In genomic region chr13:106919638-106920037, GRCh38 we compare ENCODE assay signal across 10 cellular contexts.
DNase-seq lines count a peak whose midpoint lies in the region; ATAC-seq, FAIRE-seq and TF ChIP-seq lines count a peak whose summit lies in the region.
"Had no signal": no experiment of that assay in that cellular context is flagged by ENCODE, and none has a peak within 500 bp of the region (broad histone marks: within the 10 kb centered on the region; RNA-seq: fewer than 3 reads in every experiment).

No MANE protein-coding gene starts in this region.

- H3T11ph ChIP-seq in H9 (ENCODE audit: low read length): no peak overlapping the region

- no peak overlapping the region for H3K4ac ChIP-seq in H9 (ENCODE audit: low read depth, low read length)

- no peak overlapping the region for H3K9ac ChIP-seq in H9 (ENCODE audit: extremely low read depth, insufficient read length, low read length)

- no peak overlapping the region for H2BK12ac ChIP-seq in H9 (ENCODE audit: insufficient read length, low read depth, low read length)

- no peaks in the 10 kb centered on the region for H3K27me3 ChIP-seq in H9 (ENCODE audit: insufficient read depth, low read length)
- no peaks in the 10 kb centered on the region for H3K27me3 ChIP-seq in foreskin keratinocyte

- H4K5ac ChIP-seq in H9 (ENCODE audit: insufficient read length, low read depth, low read length): no peak overlapping the region

- H3K56ac ChIP-seq in H9 (ENCODE audit: insufficient read length, low read depth, low read length): no peak overlapping the region

- H2BK120ac ChIP-seq in H9 (ENCODE audit: low read depth, low read length, poor library complexity, severe bottlenecking): no peak overlapping the region

- H3K23me2 ChIP-seq in H9 (ENCODE audit: insufficient read length, low read depth, low read length, poor library complexity, severe bottlenecking): peaks cover 6% of the 10 kb centered on the region

- no peaks in the 10 kb centered on the region for H3K9me3 ChIP-seq in H9 (ENCODE audit: control insufficient read depth, low read depth, low read length)

- DNase-seq in H9: no peak
- DNase-seq in choroid plexus epithelial cell (ENCODE audit: low read depth): peak; percentile 57
- DNase-seq in iris pigment epithelial cell (ENCODE audit: low read depth): peak; percentile 22
- peak; percentile 23 for DNase-seq in putamen (ENCODE audit: low spot score)
- no peak for DNase-seq in frontal cortex (ENCODE audit: low spot score in 2 of 2)
- no peak for DNase-seq in omental fat pad (ENCODE audit: low spot score)
- DNase-seq in foreskin keratinocyte: no peak
- no peak for DNase-seq in MV-4-11 (lab: John Stamatoyannopoulos, UW)
- DNase-seq: HFFc6 had no signal

- no peak overlapping the region for H3K27ac ChIP-seq in H9 (ENCODE audit: insufficient read length, low read depth, low read length)
- H3K27ac ChIP-seq in foreskin keratinocyte: no peak overlapping the region

- no peak overlapping the region for H3K14ac ChIP-seq in H9 (ENCODE audit: insufficient read depth, low read length)

- no peak overlapping the region for H3K4me2 ChIP-seq in H9 (ENCODE audit: insufficient read depth, insufficient read length, low read length)

- no peaks in the 10 kb centered on the region for H3K36me3 Mint-ChIP-seq in H9 (ENCODE audit: insufficient read depth in 1 of 3, low read depth in 3 of 3)

- no peak overlapping the region for H2AFZ ChIP-seq in H9 (ENCODE audit: low read length)

- no peak overlapping the region for H2BK15ac ChIP-seq in H9 (ENCODE audit: low read depth, low read length)

- peak overlapping the region; percentile 49 for H3K4me3 ChIP-seq in choroid plexus epithelial cell (ENCODE audit: low read depth, low read length)

- WGBS in H9 (ENCODE audit: extremely low coverage, insufficient read length, low lambda C conversion rate): no CpG with 5 or more reads among the region's 13 CpGs

- no peak for FAIRE-seq in frontal cortex (lab: Jason Lieb, UNC)

- no peak overlapping the region for H3K18ac ChIP-seq in H9 (ENCODE audit: insufficient read length, low read depth, low read length)

- H4K8ac ChIP-seq in H9 (replicated peaks; ENCODE audit: insufficient read length, low read depth, low read length): no peak overlapping the region

- no peak overlapping the region; a peak in 1 of 5 replicates for H3K4me3 Mint-ChIP-seq in H9
- H3K4me3 Mint-ChIP-seq: T-helper 2 cell treated with Interferon-gamma antibody and Interleukin-4, amounts not matched to agents 5 μg/mL and 100 μg/mL, for 36 hours had no signal

- no peaks in the 10 kb centered on the region; the same call in 1 of the 2 replicates for H3K27me3 Mint-ChIP-seq in H9 (ENCODE audit: low read depth)

- H2BK5ac ChIP-seq in H9 (ENCODE audit: insufficient read length, low read length): no peak overlapping the region

- no peak overlapping the region for H2AK5ac ChIP-seq in H9 (ENCODE audit: insufficient read length, low read length)

- H3K79me2 ChIP-seq in H9 (ENCODE audit: insufficient read depth, low read length): no peaks in the 10 kb centered on the region

- H4K91ac ChIP-seq in H9 (ENCODE audit: insufficient read length, low read depth, low read length): no peak overlapping the region

- H3K9me3 Mint-ChIP-seq in H9: peaks cover 0 to 2% of the 10 kb centered on the region in 2 experiments; a peak in 1 of 5 replicates
- H3K9me3 Mint-ChIP-seq: HFFc6; T-helper 2 cell treated with Interferon-gamma antibody and Interleukin-4, amounts not matched to agents 5 μg/mL and 100 μg/mL, for 36 hours had no signal

- H3K4me1 Mint-ChIP-seq in H9: peaks cover 69 to 72% of the 10 kb centered on the region in 2 experiments

- no peak for ATAC-seq in omental fat pad (ENCODE audit: low FRiP score)
- no peak for ATAC-seq in foreskin keratinocyte

- H3K4me1 ChIP-seq in H9 (ENCODE audit: insufficient read depth, low read length) (peaks cover 6% of the 10 kb centered on the region; the same call in 1 of the 2 replicates), foreskin keratinocyte (no peaks in the 10 kb centered on the region)

- H3K23ac ChIP-seq in H9 (ENCODE audit: insufficient read length, low read depth, low read length): no peak overlapping the region

- no peak for TF ChIP-seq CTCF in H9 (conservative IDR thresholded peaks at IDR 0.05)
- TF ChIP-seq CTCF in choroid plexus epithelial cell (conservative IDR thresholded peaks at IDR 0.05; ENCODE audit: low read depth, low read length): no peak
- TF ChIP-seq CTCF in omental fat pad (IDR thresholded peaks at IDR 0.05): no peak
- no peak for TF ChIP-seq CTCF in foreskin keratinocyte (conservative IDR thresholded peaks at IDR 0.05)

- peak overlapping the region; percentile 42 to 90 (median 58); a peak in 4 of 7 replicates for H3K27ac Mint-ChIP-seq in H9
- H3K27ac Mint-ChIP-seq: HFFc6; T-helper 2 cell treated with Interferon-gamma antibody and Interleukin-4, amounts not matched to agents 5 μg/mL and 100 μg/mL, for 36 hours had no signal

- no peak overlapping the region for H2BK20ac ChIP-seq in H9 (ENCODE audit: low read depth, low read length, poor library complexity, severe bottlenecking)

- H4K20me1 ChIP-seq in H9 (ENCODE audit: control insufficient read depth, insufficient read depth, insufficient read length): no peaks in the 10 kb centered on the region

- no peaks in the 10 kb centered on the region for H3K79me1 ChIP-seq in H9 (ENCODE audit: insufficient read depth, low read depth, low read length, poor library complexity, severe bottlenecking)

Comparison
In these comparisons a context has a peak if more than half of its experiments do, and no peak if none do; other contexts are left out.
1. DNase-seq: peak in choroid plexus epithelial cell (single experiment), iris pigment epithelial cell (single experiment) and putamen (single experiment); none in H9 (single experiment), frontal cortex (0 of 2), omental fat pad (single experiment), foreskin keratinocyte (0 of 2) and MV-4-11 (single experiment).